ENCODE assay signal across 18 cellular contexts in the genomic region with DNA sequence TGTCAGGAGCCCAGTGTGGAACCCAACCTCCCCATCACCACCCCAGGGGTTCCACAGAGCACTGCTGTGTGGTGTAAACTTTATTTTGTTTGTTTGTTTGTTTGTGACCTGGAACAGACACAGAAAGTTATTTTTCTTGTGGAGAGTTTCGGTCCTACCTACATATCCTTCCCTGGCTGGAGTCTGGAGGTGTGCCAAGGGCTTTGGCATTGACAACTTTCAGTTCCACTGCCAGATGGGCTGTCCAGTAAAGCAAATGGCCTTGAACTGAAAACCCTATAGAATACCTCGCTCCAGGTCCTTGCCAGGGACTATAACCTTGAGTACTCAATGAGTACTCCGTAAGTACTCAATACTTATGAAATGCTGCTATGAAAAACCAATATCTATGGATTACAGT.
"Had no signal": no experiment of that assay in that cellular context is flagged by ENCODE, and none has a peak within 500 bp of the region (broad histone marks: within the 10 kb centered on the region; RNA-seq: fewer than 3 reads in every experiment).

No MANE protein-coding gene starts in this region.

- ATAC-seq: left lung, pancreas, upper lobe of right lung had no signal

- DNase-seq: caudate nucleus; colonic mucosa; effector CD4-positive, alpha-beta T cell; endodermal cell; foreskin melanocyte; islet precursor cell; left lung; mesenchymal stem cell; midbrain; occipital lobe; small intestine; stimulated activated CD4-positive, alpha-beta T cell treated with anti-CD3 and anti-CD28 coated beads, Interleukin-12 subunit alpha, Interleukin-12 subunit beta, amount 100 ng/mL, for 4 hours; stimulated activated naive CD4-positive, alpha-beta T cell; upper lobe of right lung had no signal

- H3K4me1 ChIP-seq: colonic mucosa, pancreas had no signal

- H3K36me3 ChIP-seq: colonic mucosa, left lung, pancreas, suprapubic skin, tibial nerve, upper lobe of right lung had no signal

- H3K4me3 ChIP-seq: colonic mucosa, left lung, lung, pancreas, suprapubic skin, tibial nerve, upper lobe of right lung had no signal

- H3K27ac ChIP-seq: colonic mucosa, left lung, pancreas, suprapubic skin, tibial nerve, upper lobe of right lung had no signal

- H3K9me3 ChIP-seq: colonic mucosa, left lung, pancreas, suprapubic skin, tibial nerve, upper lobe of right lung had no signal

- H3K27me3 ChIP-seq: colonic mucosa, left lung, pancreas, suprapubic skin, tibial nerve, upper lobe of right lung had no signal
